35 cellular contexts compared by ENCODE assay signal in genomic region chr6:38586992-38587391, GRCh38.
"Had no signal": no experiment of that assay in that cellular context is flagged by ENCODE, and none has a peak within 500 bp of the region (broad histone marks: within the 10 kb centered on the region; RNA-seq: fewer than 3 reads in every experiment).

No MANE protein-coding gene starts in this region.

- H3K4me3 Mint-ChIP-seq: activated naive CD4-positive, alpha-beta T cell treated with anti-CD3 and anti-CD28 coated beads for 36 hours; activated naive CD4-positive, alpha-beta T cell treated with anti-CD3 and anti-CD28 coated beads, Interleukin-2, amount 10 ng/mL, durations not matched to agents 7 days and 5 days; activated naive CD4-positive, alpha-beta T cell treated with anti-CD3 and anti-CD28 coated beads, Interleukin-2, amount 50 U/mL, for 24 hours; activated naive CD8-positive, alpha-beta T cell; activated naive CD8-positive, alpha-beta T cell treated with anti-CD3 and anti-CD28 coated beads for 36 hours; activated naive CD8-positive, alpha-beta T cell treated with anti-CD3 and anti-CD28 coated beads, Interleukin-2, amount 10 ng/mL, durations not matched to agents 7 days and 5 days; activated naive CD8-positive, alpha-beta T cell treated with anti-CD3 and anti-CD28 coated beads, Interleukin-2, amount 50 U/mL, for 24 hours; activated T-cell treated with anti-CD3 and anti-CD28 coated beads, Interleukin-2, amount 50 U/mL, for 24 hours; activated T-cell treated with anti-CD3 and anti-CD28 coated beads, Interleukin-2, amount 50 U/mL, for 4 hours; activated T-cell treated with anti-CD3 and anti-CD28 coated beads, Interleukin-2, amount 50 U/mL, for 72 hours; activated T-helper 1 cell treated with anti-CD3 and anti-CD28 coated beads, Interleukin-12 subunit alpha, Interleukin-12 subunit beta, Interleukin-2, Interleukin-4 antibody, amounts not matched to agents 30 ng/mL and 10 ng/mL and 1 ng/mL, durations not matched to agents 14 hours and 24 hours and 36 hours; activated T-helper 17 cell treated with anti-CD3 and anti-CD28 coated beads, Interleukin-2, amount 50 U/mL, for 72 hours; brain; central memory CD8-positive, alpha-beta T cell had no signal

- H3K4me3 ChIP-seq: adrenal gland, ascending aorta, body of pancreas, breast epithelium, cardiac muscle cell had no signal

- H3K27ac ChIP-seq: adrenal gland, ascending aorta, body of pancreas, brain microvascular endothelial cell, breast epithelium, cardiac muscle cell had no signal

- H3K4me1 Mint-ChIP-seq: activated naive CD4-positive, alpha-beta T cell treated with anti-CD3 and anti-CD28 coated beads, Interleukin-2, amount 10 ng/mL, durations not matched to agents 7 days and 5 days; activated naive CD4-positive, alpha-beta T cell treated with anti-CD3 and anti-CD28 coated beads, Interleukin-2, amount 50 U/mL, for 24 hours; activated naive CD8-positive, alpha-beta T cell treated with anti-CD3 and anti-CD28 coated beads, Interleukin-2, amount 10 ng/mL, durations not matched to agents 7 days and 5 days; activated T-helper 17 cell treated with anti-CD3 and anti-CD28 coated beads, Interleukin-2, amount 50 U/mL, for 72 hours; brain; central memory CD8-positive, alpha-beta T cell had no signal

- H3K27ac Mint-ChIP-seq: activated naive CD4-positive, alpha-beta T cell treated with anti-CD3 and anti-CD28 coated beads for 36 hours; activated naive CD4-positive, alpha-beta T cell treated with anti-CD3 and anti-CD28 coated beads, Interleukin-2, amount 10 ng/mL, durations not matched to agents 7 days and 5 days; activated naive CD4-positive, alpha-beta T cell treated with anti-CD3 and anti-CD28 coated beads, Interleukin-2, amount 50 U/mL, for 24 hours; activated naive CD4-positive, alpha-beta T cell treated with anti-CD3 and anti-CD28 coated beads, Interleukin-2, amount 50 U/mL, for 72 hours; activated naive CD8-positive, alpha-beta T cell; activated naive CD8-positive, alpha-beta T cell treated with anti-CD3 and anti-CD28 coated beads for 36 hours; activated naive CD8-positive, alpha-beta T cell treated with anti-CD3 and anti-CD28 coated beads, Interleukin-2, amount 10 ng/mL, durations not matched to agents 7 days and 5 days; activated naive CD8-positive, alpha-beta T cell treated with anti-CD3 and anti-CD28 coated beads, Interleukin-2, amount 50 U/mL, for 24 hours; activated T-cell treated with anti-CD3 and anti-CD28 coated beads, Interleukin-2, amount 50 U/mL, for 24 hours; activated T-cell treated with anti-CD3 and anti-CD28 coated beads, Interleukin-2, amount 50 U/mL, for 72 hours; activated T-helper 1 cell treated with anti-CD3 and anti-CD28 coated beads, Interleukin-12 subunit alpha, Interleukin-12 subunit beta, Interleukin-2, Interleukin-4 antibody, amounts not matched to agents 30 ng/mL and 10 ng/mL and 1 ng/mL, durations not matched to agents 14 hours and 24 hours and 36 hours; activated T-helper 17 cell treated with anti-CD3 and anti-CD28 coated beads, Interleukin-2, amount 50 U/mL, for 72 hours; activated T-helper 2 cell treated with anti-CD3 and anti-CD28 coated beads, Interferon-gamma antibody, Interleukin-2, Interleukin-4, amounts not matched to agents 10 μg/mL and 5 μg/mL and 100 μg/mL, durations not matched to agents 14 hours and 24 hours and 36 hours; brain had no signal

- H3K9me3 ChIP-seq: adrenal gland, ascending aorta, body of pancreas, breast epithelium had no signal

- H3K27me3 ChIP-seq: adrenal gland, ascending aorta, body of pancreas, brain microvascular endothelial cell, breast epithelium, cardiac muscle cell had no signal

- H3K27me3 Mint-ChIP-seq: activated naive CD4-positive, alpha-beta T cell treated with anti-CD3 and anti-CD28 coated beads, Interleukin-2, amount 10 ng/mL, durations not matched to agents 7 days and 5 days; activated naive CD4-positive, alpha-beta T cell treated with anti-CD3 and anti-CD28 coated beads, Interleukin-2, amount 50 U/mL, for 24 hours; activated naive CD8-positive, alpha-beta T cell; activated naive CD8-positive, alpha-beta T cell treated with anti-CD3 and anti-CD28 coated beads for 36 hours; activated naive CD8-positive, alpha-beta T cell treated with anti-CD3 and anti-CD28 coated beads, Interleukin-2, amount 10 ng/mL, durations not matched to agents 7 days and 5 days; activated naive CD8-positive, alpha-beta T cell treated with anti-CD3 and anti-CD28 coated beads, Interleukin-2, amount 50 U/mL, for 24 hours; activated T-cell treated with anti-CD3 and anti-CD28 coated beads, Interleukin-2, amount 50 U/mL, for 24 hours; activated T-helper 17 cell treated with anti-CD3 and anti-CD28 coated beads, Interleukin-2, amount 50 U/mL, for 72 hours; brain; central memory CD8-positive, alpha-beta T cell had no signal

- H3K4me1 ChIP-seq: ascending aorta, body of pancreas, breast epithelium had no signal

- DNase-seq: activated effector memory CD4-positive, alpha-beta T cell treated with anti-CD3 and anti-CD28 coated beads, Interleukin-2, amount 50 U/mL, for 16 hours; activated effector memory CD4-positive, alpha-beta T cell treated with Interleukin-2 at 50 U/mL for 16 hours; activated gamma-delta T cell; activated gamma-delta T cell treated with Interleukin-2 at 50 U/mL for 16 hours; activated naive CD4-positive, alpha-beta T cell; activated naive CD4-positive, alpha-beta T cell treated with anti-CD3 and anti-CD28 coated beads for 36 hours; activated naive CD4-positive, alpha-beta T cell treated with anti-CD3 and anti-CD28 coated beads, Interleukin-2, amount 10 ng/mL, durations not matched to agents 7 days and 5 days; activated naive CD4-positive, alpha-beta T cell treated with anti-CD3 and anti-CD28 coated beads, Interleukin-2, amount 50 U/mL, for 16 hours; activated naive CD4-positive, alpha-beta T cell treated with Interleukin-2 at 50 U/mL for 16 hours; activated naive CD8-positive, alpha-beta T cell treated with anti-CD3 and anti-CD28 coated beads for 36 hours; activated naive CD8-positive, alpha-beta T cell treated with anti-CD3 and anti-CD28 coated beads, Interleukin-2, amount 10 ng/mL, durations not matched to agents 7 days and 5 days; activated naive CD8-positive, alpha-beta T cell treated with anti-CD3 and anti-CD28 coated beads, Interleukin-2, amount 50 U/mL, for 24 hours; activated T-cell treated with anti-CD3 and anti-CD28 coated beads, Interleukin-2, amount 50 U/mL, for 24 hours; activated T-cell treated with anti-CD3 and anti-CD28 coated beads, Interleukin-2, amount 50 U/mL, for 4 hours; activated T-cell treated with anti-CD3 and anti-CD28 coated beads, Interleukin-2, amount 50 U/mL, for 48 hours; activated T-cell treated with anti-CD3 and anti-CD28 coated beads, Interleukin-2, amount 50 U/mL, for 72 hours; adrenal gland; amniotic stem cell; amygdala; anterior cingulate cortex; body of pancreas; brain microvascular endothelial cell; central memory CD4-positive, alpha-beta T cell; cerebellar nuclear complex had no signal

- ATAC-seq: activated naive CD4-positive, alpha-beta T cell treated with anti-CD3 and anti-CD28 coated beads, Interleukin-2, amount 50 U/mL, for 72 hours; activated naive CD8-positive, alpha-beta T cell treated with anti-CD3 and anti-CD28 coated beads, Interleukin-2, amount 50 U/mL, for 24 hours; activated T-cell treated with anti-CD3 and anti-CD28 coated beads, Interleukin-2, amount 50 U/mL, for 4 hours; activated T-cell treated with anti-CD3 and anti-CD28 coated beads, Interleukin-2, amount 50 U/mL, for 72 hours; activated T-helper 17 cell treated with anti-CD3 and anti-CD28 coated beads, Interleukin-2, amount 50 U/mL, for 72 hours; body of pancreas had no signal
